In the genomic region with DNA sequence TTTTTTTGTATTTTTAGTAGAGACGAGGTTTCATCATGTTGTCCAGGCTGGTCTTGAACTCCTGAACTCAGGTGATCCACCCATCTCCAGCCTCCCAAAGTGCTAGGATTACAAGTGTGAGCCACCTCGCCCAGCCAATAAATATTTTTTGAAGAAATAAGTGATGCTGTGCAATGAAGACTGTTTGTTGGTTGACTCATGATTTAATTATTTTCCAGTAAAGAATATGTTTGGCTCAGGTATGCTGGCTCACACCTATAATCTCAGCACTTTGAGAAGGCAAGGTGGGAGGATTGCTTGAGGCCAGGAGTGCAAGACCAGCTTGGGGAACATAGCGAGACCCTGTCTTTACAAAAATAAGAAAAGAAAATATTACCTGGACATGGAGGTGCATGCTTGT, we compare ENCODE assay signal across 25 cellular contexts.
"Had no signal": no experiment of that assay in that cellular context is flagged by ENCODE, and none has a peak within 500 bp of the region (broad histone marks: within the 10 kb centered on the region; RNA-seq: fewer than 3 reads in every experiment).

No MANE protein-coding gene starts in this region.

- H3K27me3 Mint-ChIP-seq: activated naive CD8-positive, alpha-beta T cell treated with anti-CD3 and anti-CD28 coated beads, Interleukin-2, amount 10 ng/mL, durations not matched to agents 7 days and 5 days had no signal

- H3K9me3 ChIP-seq: body of pancreas, SJSA1 had no signal

- H3K27ac Mint-ChIP-seq: activated CD8-positive, alpha-beta T cell treated with anti-CD3 and anti-CD28 coated beads, Interleukin-2, amount 10 ng/mL, durations not matched to agents 7 days and 5 days; WTC11 had no signal

- DNase-seq: activated CD4-positive, alpha-beta T cell treated with anti-CD3 and anti-CD28 coated beads for 48 hours; activated CD4-positive, alpha-beta T cell treated with anti-CD3 and anti-CD28 coated beads, Interleukin-2, amount 50 U/mL, for 4 hours; activated CD4-positive, CD25-positive, alpha-beta regulatory T cell treated with anti-CD3 and anti-CD28 coated beads, Interleukin-2, amount 50 U/mL, for 72 hours; activated CD8-positive, alpha-beta memory T cell treated with anti-CD3 and anti-CD28 coated beads, Interleukin-2, amount 50 U/mL, for 48 hours; activated CD8-positive, alpha-beta T cell treated with anti-CD3 and anti-CD28 coated beads, Interleukin-2, amount 10 ng/mL, durations not matched to agents 7 days and 5 days; activated naive CD4-positive, alpha-beta T cell treated with anti-CD3 and anti-CD28 coated beads, Interleukin-2, amount 50 U/mL, for 16 hours; activated naive CD8-positive, alpha-beta T cell treated with anti-CD3 and anti-CD28 coated beads, Interleukin-2, amount 10 ng/mL, durations not matched to agents 7 days and 5 days; activated T-cell treated with anti-CD3 and anti-CD28 coated beads, Interleukin-2, amount 50 U/mL, for 1 hour; aorta; body of pancreas; Kasumi-1; KBM-7; NCI-H1048; NCI-H146; NCI-H187 treated with DMSO at 0.1 percent for 48 hours; NCI-H2081 treated with DMSO at 0.1 percent for 48 hours; NCI-H446; NCI-H524; Right ventricle myocardium superior; RPMI8226; SW 1271 had no signal

- H3K27ac ChIP-seq: body of pancreas, SJSA1 had no signal

- H3K4me3 Mint-ChIP-seq: activated CD8-positive, alpha-beta T cell treated with anti-CD3 and anti-CD28 coated beads, Interleukin-2, amount 10 ng/mL, durations not matched to agents 7 days and 5 days; activated naive CD8-positive, alpha-beta T cell treated with anti-CD3 and anti-CD28 coated beads, Interleukin-2, amount 10 ng/mL, durations not matched to agents 7 days and 5 days; WTC11 had no signal

- H3K4me3 ChIP-seq: body of pancreas, SJSA1 had no signal

- H3K27me3 ChIP-seq: body of pancreas, SJSA1 had no signal

- ATAC-seq: activated CD8-positive, alpha-beta T cell treated with anti-CD3 and anti-CD28 coated beads, Interleukin-2, amount 10 ng/mL, durations not matched to agents 7 days and 5 days; body of pancreas; Panc1; SK-N-SH treated with all-trans-retinoic acid at 6 μM for 48 hours; WTC11 had no signal

- H3K36me3 ChIP-seq: SJSA1 had no signal
